Comparison of ENCODE assay signal across 8 cellular contexts in the genomic region with DNA sequence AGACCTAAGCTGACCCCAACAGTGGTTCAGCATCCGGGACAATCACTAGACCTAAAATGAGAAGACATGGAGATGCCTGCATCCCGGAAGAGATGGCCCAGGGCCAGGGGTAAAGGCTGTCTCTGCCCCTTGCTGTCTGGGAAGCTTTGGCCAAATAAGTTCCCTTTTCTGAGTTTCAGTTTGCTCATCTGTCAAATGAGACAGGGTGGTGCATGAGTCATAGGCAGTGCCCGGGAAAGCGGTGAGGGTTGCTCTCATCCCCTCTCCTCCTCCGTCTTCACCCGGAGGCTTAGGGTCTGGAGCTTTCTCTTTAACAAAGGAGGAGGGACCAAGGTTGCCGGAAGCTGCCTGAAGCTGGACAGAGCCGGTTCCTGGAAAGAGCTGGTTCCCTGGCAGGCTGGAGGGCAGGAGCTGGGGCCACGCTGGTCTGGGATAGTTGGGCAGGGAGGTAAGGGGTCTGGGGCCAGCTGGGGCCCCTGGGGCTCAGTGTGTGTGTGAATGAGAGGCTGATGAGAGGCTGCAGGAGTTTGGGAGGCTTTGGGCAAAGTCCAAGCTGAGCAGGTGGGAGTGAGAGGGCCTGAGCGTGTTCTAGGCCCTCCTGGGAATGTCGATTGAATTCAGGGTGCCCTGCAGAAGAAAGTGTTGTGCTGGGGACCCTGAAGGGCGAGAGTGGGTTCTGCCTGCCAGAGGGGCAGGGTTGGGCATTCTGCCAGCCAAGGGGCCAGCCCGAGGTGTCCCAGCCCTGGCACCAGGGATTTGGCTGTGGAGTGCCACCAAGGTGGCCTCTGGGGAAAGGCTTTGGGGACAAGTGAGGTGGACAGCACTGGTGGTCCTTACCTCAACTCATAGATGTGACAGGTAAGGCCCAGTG. TPM values are rescaled to one million over a fixed set of nuclear protein-coding genes. Genes with fewer than 3 reads are reported as not detected.
DNase-seq lines count a peak whose midpoint lies in the region; ATAC-seq and TF ChIP-seq lines count a peak whose summit lies in the region.

A gene with protein sequence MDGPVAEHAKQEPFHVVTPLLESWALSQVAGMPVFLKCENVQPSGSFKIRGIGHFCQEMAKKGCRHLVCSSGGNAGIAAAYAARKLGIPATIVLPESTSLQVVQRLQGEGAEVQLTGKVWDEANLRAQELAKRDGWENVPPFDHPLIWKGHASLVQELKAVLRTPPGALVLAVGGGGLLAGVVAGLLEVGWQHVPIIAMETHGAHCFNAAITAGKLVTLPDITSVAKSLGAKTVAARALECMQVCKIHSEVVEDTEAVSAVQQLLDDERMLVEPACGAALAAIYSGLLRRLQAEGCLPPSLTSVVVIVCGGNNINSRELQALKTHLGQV (plus strand): TSS at position 351 of the 871 bp plus-strand sequence. CDS start 5,603 bp downstream, outside the sequence.

- WGBS in lower leg skin, 2 donors: 9 to 17% methylated on average over 13 of the region's 13 CpGs

- peaks cover 4% of the 10 kb centered on the region; the same call in 1 of the 2 replicates for H3K4me1 ChIP-seq in HUES48 (ENCODE audit: control insufficient read depth, insufficient read depth, low read length)
- H3K4me1 ChIP-seq in SJCRH30: 0 out of 2 replicates have a peak, but pooled peaks cover 4% of the 10 kb centered on the region

- H3K9ac ChIP-seq in HUES48 (ENCODE audit: low read depth, low read length): no peak within 1 kb of the TSS; the same call in 1 of the 2 replicates

- H3K27me3 ChIP-seq in HUES48 (ENCODE audit: control insufficient read depth, insufficient read depth, low read length) (no peaks in the 10 kb centered on the region), SJCRH30 (no peaks in the 10 kb centered on the region)

- no peaks in the 10 kb centered on the region for H3K36me3 ChIP-seq in HUES48 (ENCODE audit: control insufficient read depth, insufficient read depth, low read length)
- no peaks in the 10 kb centered on the region for H3K36me3 ChIP-seq in SJCRH30

- H3K27ac ChIP-seq in HUES48 (ENCODE audit: low read depth, low read length) (peak within 1 kb of the TSS; percentile 66), SJCRH30 (no peak within 1 kb of the TSS; the same call in 1 of the 2 replicates)

- no peak for TF ChIP-seq POLR2A in lower leg skin (IDR thresholded peaks at IDR 0.05)

- H3K4me3 ChIP-seq in HUES48 (ENCODE audit: low read depth, low read length) (0 out of 2 replicates have a peak within 1 kb of the TSS, but pooled peaks have one; percentile 19), SJCRH30 (peak within 1 kb of the TSS; percentile 53), lower leg skin (ENCODE audit: low read depth, poor library complexity, severe bottlenecking) (no peak within 1 kb of the TSS)

- TF ChIP-seq CTCF in lower leg skin (IDR thresholded peaks at IDR 0.05): no peak

- H3K9me3 ChIP-seq in HUES48 (ENCODE audit: control insufficient read depth, insufficient read depth, low read length): no peaks in the 10 kb centered on the region
- no peaks in the 10 kb centered on the region for H3K9me3 ChIP-seq in SJCRH30 (replicated peaks)

- intact Hi-C loops in lower leg skin (cut with DNase I; ENCODE audit: low total_unique reads): loop anchor here (10.0 kb wide), 1 partner anchor 217 kb away; no protein-coding TSS in a partner anchor

- ATAC-seq in GM21723 (IDR thresholded peaks at IDR 0.05; ENCODE audit: unreplicated experiment): peak; percentile 87
- ATAC-seq in stimulated activated naive CD8-positive, alpha-beta T cell treated with anti-CD3 and anti-CD28 coated beads, Interleukin-15, Interleukin-2, amounts not matched to agents 100 U/mL and 50 U/mL, for 24 hours: peak; percentile 83

- DNase-seq in NCI-H1092 treated with DMSO at 0.1 percent for 48 hours (lab: John Stamatoyannopoulos, UW): peak; percentile 16
- DNase-seq in NCI-H1092 (lab: John Stamatoyannopoulos, UW): no peak
- peak; percentile 77 to 79 for DNase-seq in SJCRH30
- peak; percentile 10 to 52 for DNase-seq in dermis microvascular lymphatic vessel endothelial cell (ENCODE audit: low read depth in 2 of 2)
- peak; percentile 62 to 91 for DNase-seq in lower leg skin (ENCODE audit: low spot score in 2 of 2)
- peak; percentile 43 for DNase-seq in stimulated activated naive CD8-positive, alpha-beta T cell treated with anti-CD3 and anti-CD28 coated beads, Interleukin-15, Interleukin-2, amounts not matched to agents 100 U/mL and 50 U/mL, for 24 hours

RNA-seq across cellular contexts. Expression of the gene that starts here (rescaled TPM):
- total RNA-seq in SJCRH30 (2014; rRNA removed; shearing (Covaris generic)): 1.5 and 1.9 TPM in 2 replicates
- 3.3 and 4.0 TPM in 2 replicates for total RNA-seq in dermis microvascular lymphatic vessel endothelial cell
- 1 to 10 TPM in 2 of 4 donors, under 1 TPM in 1, not detected in 1; 0.46 to 1.8 (median 1.4) TPM for total RNA-seq in lower leg skin
